10 cellular contexts compared by ENCODE assay signal in the genomic region with DNA sequence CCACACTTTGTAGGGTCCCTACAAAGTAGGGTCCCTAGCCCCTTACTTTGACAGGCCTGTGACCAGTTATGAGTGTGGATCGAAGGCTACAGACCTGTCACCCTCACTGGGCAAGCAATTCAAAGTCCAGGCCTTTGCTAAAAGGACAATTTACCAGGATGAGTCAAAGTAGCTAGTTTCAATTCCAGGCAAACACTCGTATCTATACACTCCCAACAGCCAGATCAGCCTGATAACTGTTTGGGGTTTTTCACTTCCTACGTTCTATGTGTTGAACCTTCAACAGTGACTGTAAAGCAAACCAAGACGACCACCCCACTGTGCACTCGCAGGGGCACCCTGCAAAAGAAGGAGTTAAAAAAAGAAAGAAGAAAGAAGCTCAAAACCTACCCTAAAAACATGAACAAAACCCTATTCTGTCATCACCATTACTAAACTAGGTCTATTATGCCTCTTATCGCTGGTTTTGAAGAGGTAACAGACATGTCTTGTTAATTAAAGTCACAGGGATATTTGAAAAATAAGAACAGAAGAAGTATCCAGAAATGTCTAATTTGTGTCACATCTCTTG. TPM values are rescaled to one million over a fixed set of nuclear protein-coding genes. Genes with fewer than 3 reads are reported as not detected.
DNase-seq lines count a peak whose midpoint lies in the region; ATAC-seq, FAIRE-seq and TF ChIP-seq lines count a peak whose summit lies in the region.
"Had no signal": no experiment of that assay in that cellular context is flagged by ENCODE, and none has a peak within 500 bp of the region (broad histone marks: within the 10 kb centered on the region; RNA-seq: fewer than 3 reads in every experiment).

No MANE protein-coding gene starts in this region.

- 68% methylated on average over 6 of the region's 6 CpGs for WGBS in A549 (ENCODE audit: missing lambda C conversion rate)
- WGBS in mesendoderm (ENCODE audit: extremely low coverage, insufficient coverage, low lambda C conversion rate), result no CpG with 5 or more reads among the region's 6 CpGs

- H3K4me3 Mint-ChIP-seq in activated naive CD8-positive, alpha-beta T cell, result peak overlapping the region; percentile 99

- TF ChIP-seq CTCF in A549 (IDR thresholded peaks at IDR 0.05), result no peak
- no peak for TF ChIP-seq CTCF in GM13976 (IDR thresholded peaks at IDR 0.05; ENCODE audit: borderline replicate concordance, control extremely low read depth, extremely low read depth, insufficient read depth, missing control alignments)

- H3K9ac ChIP-seq in mesendoderm (ENCODE audit: low read length), result no peak overlapping the region

- TF ChIP-seq POLR2A in A549 (IDR thresholded peaks at IDR 0.05; ENCODE audit: low read length), result no peak

- no peak overlapping the region for H4K8ac ChIP-seq in mesendoderm (ENCODE audit: low read depth, low read length)

- H2BK120ac ChIP-seq in mesendoderm (ENCODE audit: low read depth, low read length), result no peak overlapping the region

- peaks cover 39% of the 10 kb centered on the region for H3K4me1 ChIP-seq in A549
- H3K4me1 ChIP-seq in mesendoderm (ENCODE audit: control insufficient read depth, low read depth, low read length), result peaks cover 16% of the 10 kb centered on the region

- POLR2A ChIA-PET in A549 (lab: Yijun Ruan, JAX), result no interaction called here

- H3K4ac ChIP-seq in mesendoderm (ENCODE audit: low read depth, low read length), result no peak overlapping the region

- H3K27me3 ChIP-seq in mesendoderm (ENCODE audit: insufficient read depth, low read length, poor library complexity), result peaks cover 2% of the 10 kb centered on the region

- H3K79me2 ChIP-seq in mesendoderm (ENCODE audit: control insufficient read depth, insufficient read depth, low read length), result peaks cover 13% of the 10 kb centered on the region

- H3K4me3 ChIP-seq in A549 (no peak overlapping the region), mesendoderm (ENCODE audit: low read length) (no peak overlapping the region)

- DNase-seq in A549 (ENCODE audit: low read depth in 1 of 2, low spot score in 1 of 2), result no peak
- DNase-seq in GM13976 (ENCODE audit: low spot score), result peak; percentile 36
- no peak for DNase-seq in mesendoderm
- no peak for DNase-seq in frontal cortex (ENCODE audit: low spot score in 2 of 2)
- no peak for DNase-seq in NOMO-1 treated with dmso at 0.1 percent for 144 hours (lab: John Stamatoyannopoulos, UW; ENCODE audit: unreplicated experiment)
- DNase-seq: activated gamma-delta T cell treated with Interleukin-2 at 50 U/mL for 16 hours, SHP77 treated with DMSO at 0.1 percent for 48 hours had no signal

- ATAC-seq in A549 (no peak), GM18511 (IDR thresholded peaks at IDR 0.05; ENCODE audit: unreplicated experiment) (no peak), HG02623 (IDR thresholded peaks at IDR 0.05; ENCODE audit: unreplicated experiment) (no peak)

- no peak overlapping the region for H3K18ac ChIP-seq in mesendoderm (ENCODE audit: low read length)

- H3K27ac Mint-ChIP-seq in activated naive CD8-positive, alpha-beta T cell, result peak overlapping the region; percentile 59

- H3K4me2 ChIP-seq in A549, result peak overlapping the region; percentile 88
- no peak overlapping the region for H3K4me2 ChIP-seq in mesendoderm (ENCODE audit: low read length)

- H2BK15ac ChIP-seq in mesendoderm (replicated peaks; ENCODE audit: low read depth), result no peak overlapping the region

- no peak overlapping the region for H3K23ac ChIP-seq in mesendoderm (ENCODE audit: low read length)

- H3K36me3 Mint-ChIP-seq in activated naive CD8-positive, alpha-beta T cell, result peaks cover 11% of the 10 kb centered on the region

- TF ChIP-seq EP300 in A549 (IDR thresholded peaks at IDR 0.05), result no peak

- FAIRE-seq in A549 (lab: Jason Lieb, UNC), result no peak
- FAIRE-seq in frontal cortex (lab: Jason Lieb, UNC), result no peak

- H3K56ac ChIP-seq in mesendoderm (ENCODE audit: low read length), result peak overlapping the region; percentile 28

- in situ Hi-C loops in GM13976 (cut with MboI; ENCODE audit: low sequenced_read_pairs, unreplicated experiment), result no loop called here

- TF ChIP-seq RAD21 in A549 (conservative IDR thresholded peaks at IDR 0.05 in 1 of 2, IDR thresholded peaks at IDR 0.05 in 1 of 2), result no peak

- peaks cover 40% of the 10 kb centered on the region for H3K4me1 Mint-ChIP-seq in activated naive CD8-positive, alpha-beta T cell (ENCODE audit: low read depth)

- H3K9me3 Mint-ChIP-seq in activated naive CD8-positive, alpha-beta T cell (ENCODE audit: low read depth), result no peaks in the 10 kb centered on the region

- CTCF ChIA-PET in A549 (lab: Yijun Ruan, JAX), result interaction anchor here (0.7 to 1.4 kb wide), 2 partner anchors 11 to 190 kb away, joined by 3 read pairs; no protein-coding TSS in a partner anchor

- H3K27ac ChIP-seq in A549 (peak overlapping the region in 1 of 2 experiments; percentile 38; a peak in 3 of 6 replicates), mesendoderm (ENCODE audit: low read depth, low read length) (no peak overlapping the region)

- no peak overlapping the region for H2BK5ac ChIP-seq in mesendoderm (ENCODE audit: low read length)

- H4K5ac ChIP-seq in mesendoderm (ENCODE audit: low read length), result no peak overlapping the region

- H2AK5ac ChIP-seq in mesendoderm (ENCODE audit: low read length), result no peak overlapping the region

- no peaks in the 10 kb centered on the region for H3K9me3 ChIP-seq in A549

- no peaks in the 10 kb centered on the region for H3K27me3 Mint-ChIP-seq in activated naive CD8-positive, alpha-beta T cell

- H3K36me3 ChIP-seq in mesendoderm (ENCODE audit: control insufficient read depth, insufficient read depth, low read length), result no peaks in the 10 kb centered on the region

- H3K79me1 ChIP-seq in mesendoderm (ENCODE audit: low read length), result peaks cover 11% of the 10 kb centered on the region

TF ChIP-seq in A549, 52 proteins besides CTCF, POLR2A, EP300 and RAD21:
- TF ChIP-seq CBX2 (IDR thresholded peaks at IDR 0.05; ENCODE audit: borderline replicate concordance, low read depth) (no peak), BHLHE40 (IDR thresholded peaks at IDR 0.05; ENCODE audit: low read depth, low read length) (no peak), TFCP2L1 (CRISPR knock-in tag; IDR thresholded peaks at IDR 0.05) (no peak), ZNF302 (CRISPR knock-in tag; IDR thresholded peaks at IDR 0.05) (no peak), EHMT2 (IDR thresholded peaks at IDR 0.05; ENCODE audit: low read depth) (no peak), RNF2 (IDR thresholded peaks at IDR 0.05; ENCODE audit: borderline replicate concordance, low read depth) (no peak), GATA3 (IDR thresholded peaks at IDR 0.05; ENCODE audit: borderline replicate concordance) (no peak), NFE2L2 (conservative IDR thresholded peaks at IDR 0.05; ENCODE audit: low read length) (no peak), NPAS2 (CRISPR knock-in tag; IDR thresholded peaks at IDR 0.05; ENCODE audit: borderline replicate concordance) (no peak), EHF (CRISPR knock-in tag; IDR thresholded peaks at IDR 0.05) (no peak), RCOR1 (IDR thresholded peaks at IDR 0.05; ENCODE audit: low read depth, low read length) (no peak), KDM5A (IDR thresholded peaks at IDR 0.05) (no peak)
- TF ChIP-seq, protein P1, sequence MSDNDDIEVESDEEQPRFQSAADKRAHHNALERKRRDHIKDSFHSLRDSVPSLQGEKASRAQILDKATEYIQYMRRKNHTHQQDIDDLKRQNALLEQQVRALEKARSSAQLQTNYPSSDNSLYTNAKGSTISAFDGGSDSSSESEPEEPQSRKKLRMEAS (IDR thresholded peaks at IDR 0.05), result no peak
- TF ChIP-seq, protein P2, sequence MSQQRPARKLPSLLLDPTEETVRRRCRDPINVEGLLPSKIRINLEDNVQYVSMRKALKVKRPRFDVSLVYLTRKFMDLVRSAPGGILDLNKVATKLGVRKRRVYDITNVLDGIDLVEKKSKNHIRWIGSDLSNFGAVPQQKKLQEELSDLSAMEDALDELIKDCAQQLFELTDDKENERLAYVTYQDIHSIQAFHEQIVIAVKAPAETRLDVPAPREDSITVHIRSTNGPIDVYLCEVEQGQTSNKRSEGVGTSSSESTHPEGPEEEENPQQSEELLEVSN (IDR thresholded peaks at IDR 0.05; ENCODE audit: borderline replicate concordance, low read depth), result no peak
- TF ChIP-seq, protein P3, sequence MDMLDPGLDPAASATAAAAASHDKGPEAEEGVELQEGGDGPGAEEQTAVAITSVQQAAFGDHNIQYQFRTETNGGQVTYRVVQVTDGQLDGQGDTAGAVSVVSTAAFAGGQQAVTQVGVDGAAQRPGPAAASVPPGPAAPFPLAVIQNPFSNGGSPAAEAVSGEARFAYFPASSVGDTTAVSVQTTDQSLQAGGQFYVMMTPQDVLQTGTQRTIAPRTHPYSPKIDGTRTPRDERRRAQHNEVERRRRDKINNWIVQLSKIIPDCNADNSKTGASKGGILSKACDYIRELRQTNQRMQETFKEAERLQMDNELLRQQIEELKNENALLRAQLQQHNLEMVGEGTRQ (IDR thresholded peaks at IDR 0.05), result no peak
- TF ChIP-seq, protein P4, sequence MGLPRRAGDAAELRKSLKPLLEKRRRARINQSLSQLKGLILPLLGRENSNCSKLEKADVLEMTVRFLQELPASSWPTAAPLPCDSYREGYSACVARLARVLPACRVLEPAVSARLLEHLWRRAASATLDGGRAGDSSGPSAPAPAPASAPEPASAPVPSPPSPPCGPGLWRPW (IDR thresholded peaks at IDR 0.05), result no peak

RNA-seq across cellular contexts. Expression of a gene that starts 3.2 kb away (rescaled TPM):
- polyA plus RNA-seq in A549 (2011; rRNA removed) (2.7 and 3.0 TPM in 2 replicates), A549 (2017; fragmentation: RNase III; extraction: RNeasy Plus Mini Kit Qiagen cat#74134 plus additional on column Dnase treatment) (3.1 to 4.0 TPM (median 3.5 TPM) in 3 replicates)
- 1.9 and 2.5 TPM in 2 replicates for polyA plus RNA-seq in A549 (2012; cell fraction: cytosol; rRNA removed)
- 3.1 and 3.9 TPM in 2 replicates for polyA plus RNA-seq in A549 (2012; cell fraction: nucleus; rRNA removed)
- polyA minus RNA-seq in A549 (2011; rRNA and poly(A)+ RNA removed), result 6.0 and 6.3 TPM in 2 replicates
- 3.1 TPM for polyA plus RNA-seq in mesendoderm (2013, experiment 1 of 2)
- polyA plus RNA-seq in mesendoderm (2013, experiment 2 of 2), result 3.1 TPM
- total RNA-seq in frontal cortex, result 32.2 TPM
